Comparison of ENCODE assay signal across 9 cellular contexts in the genomic region with DNA sequence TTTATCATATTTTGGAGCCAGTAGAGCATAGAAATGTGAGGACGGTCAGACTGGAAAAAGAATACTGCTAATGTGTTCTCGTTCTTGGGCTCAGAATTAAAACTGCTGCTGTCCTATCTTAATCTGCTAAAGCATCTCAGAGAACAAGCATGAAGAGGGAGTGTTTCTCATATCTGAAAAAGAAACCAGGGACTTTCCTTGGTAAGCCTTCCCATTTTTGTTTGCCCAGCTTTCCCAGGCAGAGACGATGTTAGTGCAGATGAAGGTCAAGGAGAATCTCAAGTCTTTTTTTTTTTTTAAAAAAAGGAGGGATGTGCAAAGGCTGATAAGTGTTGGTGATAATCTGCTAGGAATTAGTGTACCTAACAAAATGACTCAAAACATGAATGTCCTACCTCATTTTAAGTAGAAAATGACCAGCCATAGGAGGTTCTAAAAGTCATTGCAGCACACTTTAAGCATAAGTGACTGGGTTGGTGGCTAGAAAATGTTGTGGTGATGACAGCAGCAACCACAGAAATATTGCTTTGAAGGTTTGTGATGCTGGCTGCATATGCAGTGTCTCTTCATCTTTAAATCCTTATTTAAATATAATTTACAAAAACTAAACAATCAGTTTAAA. TPM values are rescaled to one million over a fixed set of nuclear protein-coding genes. Genes with fewer than 3 reads are reported as not detected.
DNase-seq lines count a peak whose midpoint lies in the region; ATAC-seq and TF ChIP-seq lines count a peak whose summit lies in the region.
"Had no signal": no experiment of that assay in that cellular context is flagged by ENCODE, and none has a peak within 500 bp of the region (broad histone marks: within the 10 kb centered on the region; RNA-seq: fewer than 3 reads in every experiment).

No MANE protein-coding gene starts in this region.

- peaks cover 82% of the 10 kb centered on the region for H3K4me1 Mint-ChIP-seq in activated T-helper 1 cell treated with anti-CD3 and anti-CD28 coated beads, Interleukin-12 subunit alpha, Interleukin-12 subunit beta, Interleukin-2, Interleukin-4 antibody, amounts not matched to agents 30 ng/mL and 10 ng/mL and 1 ng/mL, durations not matched to agents 14 hours and 24 hours and 36 hours (ENCODE audit: low read depth)
- H3K4me1 Mint-ChIP-seq in CD4-positive, alpha-beta T cell (ENCODE audit: low read depth): peaks cover 30% of the 10 kb centered on the region
- peaks cover 24% of the 10 kb centered on the region for H3K4me1 Mint-ChIP-seq in CD8-positive, alpha-beta T cell (ENCODE audit: low read depth)

- H3K9me3 ChIP-seq in CD4-positive, alpha-beta T cell (ENCODE audit: control insufficient read depth, low read length): no peaks in the 10 kb centered on the region
- no peaks in the 10 kb centered on the region for H3K9me3 ChIP-seq in CD8-positive, alpha-beta T cell (ENCODE audit: low read length)

- peak overlapping the region; percentile 53 for H3K4me3 Mint-ChIP-seq in activated T-helper 1 cell treated with anti-CD3 and anti-CD28 coated beads, Interleukin-12 subunit alpha, Interleukin-12 subunit beta, Interleukin-2, Interleukin-4 antibody, amounts not matched to agents 30 ng/mL and 10 ng/mL and 1 ng/mL, durations not matched to agents 14 hours and 24 hours and 36 hours
- no peak overlapping the region for H3K4me3 Mint-ChIP-seq in CD4-positive, alpha-beta T cell
- H3K4me3 Mint-ChIP-seq in CD8-positive, alpha-beta T cell: no peak overlapping the region

- DNase-seq in activated T-helper 1 cell treated with anti-CD3 and anti-CD28 coated beads, Interleukin-12 subunit alpha, Interleukin-12 subunit beta, Interleukin-2, Interleukin-4 antibody, amounts not matched to agents 30 ng/mL and 10 ng/mL and 1 ng/mL, durations not matched to agents 14 hours and 24 hours and 36 hours (ENCODE audit: low spot score): peak; percentile 22
- no peak for DNase-seq in retinal pigment epithelial cell (ENCODE audit: low read depth)
- no peak for DNase-seq in CD4-positive, alpha-beta T cell
- no peak for DNase-seq in CD8-positive, alpha-beta T cell
- no peak for DNase-seq in SKM-1 treated with dmso at 0.1 percent for 144 hours (lab: John Stamatoyannopoulos, UW; ENCODE audit: unreplicated experiment)
- DNase-seq in NCI-H2029 treated with DMSO at 0.1 percent for 48 hours (lab: John Stamatoyannopoulos, UW): no peak

- peaks cover 23% of the 10 kb centered on the region for H3K36me3 Mint-ChIP-seq in activated T-helper 1 cell treated with anti-CD3 and anti-CD28 coated beads, Interleukin-12 subunit alpha, Interleukin-12 subunit beta, Interleukin-2, Interleukin-4 antibody, amounts not matched to agents 30 ng/mL and 10 ng/mL and 1 ng/mL, durations not matched to agents 14 hours and 24 hours and 36 hours (ENCODE audit: low read depth)
- no peaks in the 10 kb centered on the region for H3K36me3 Mint-ChIP-seq in CD4-positive, alpha-beta T cell (ENCODE audit: low read depth)
- H3K36me3 Mint-ChIP-seq in CD8-positive, alpha-beta T cell: no peaks in the 10 kb centered on the region

- peaks cover 13% of the 10 kb centered on the region for H3K4me1 ChIP-seq in CD8-positive, alpha-beta T cell (ENCODE audit: insufficient read depth, low read length)

- H3K27ac ChIP-seq in CD4-positive, alpha-beta T cell (ENCODE audit: low read depth, low read length): no peak overlapping the region
- no peak overlapping the region for H3K27ac ChIP-seq in CD8-positive, alpha-beta T cell (ENCODE audit: low read depth, low read length)

- intact Hi-C loops in activated T-helper 1 cell treated with anti-CD3 and anti-CD28 coated beads, Interleukin-12 subunit alpha, Interleukin-12 subunit beta, Interleukin-2, Interleukin-4 antibody, amounts not matched to agents 30 ng/mL and 10 ng/mL and 1 ng/mL, durations not matched to agents 14 hours and 24 hours and 36 hours (cut with micrococcal nuclease): loop anchor here (1.0 to 10.0 kb wide), 2 partner anchors 16 to 1308 kb away; no protein-coding TSS in a partner anchor
- intact Hi-C loops in CD4-positive, alpha-beta T cell (cut with DNase I, micrococcal nuclease): loop anchor here in 1 of 2 experiments (5.0 kb wide), 1 partner anchor 55 kb away; a partner anchor contains a TSS
- intact Hi-C loops in CD8-positive, alpha-beta T cell (cut with DNase I, micrococcal nuclease): no loop called here

- POLR2A ChIA-PET in CD4-positive, alpha-beta T cell (lab: Charles Lee): interaction anchor here (1.4 kb wide), 1 partner anchor 11 kb away, joined by 3 read pairs; no protein-coding TSS in a partner anchor
- POLR2A ChIA-PET in CD8-positive, alpha-beta T cell (lab: Charles Lee): no interaction called here

- no peak for TF ChIP-seq CTCF in retinal pigment epithelial cell (conservative IDR thresholded peaks at IDR 0.05; ENCODE audit: low read depth, low read length)
- TF ChIP-seq CTCF in CD4-positive, alpha-beta T cell (IDR thresholded peaks at IDR 0.05): no peak
- TF ChIP-seq CTCF in CD8-positive, alpha-beta T cell (IDR thresholded peaks at IDR 0.05): no peak

- no peaks in the 10 kb centered on the region for H3K9me3 Mint-ChIP-seq in activated T-helper 1 cell treated with anti-CD3 and anti-CD28 coated beads, Interleukin-12 subunit alpha, Interleukin-12 subunit beta, Interleukin-2, Interleukin-4 antibody, amounts not matched to agents 30 ng/mL and 10 ng/mL and 1 ng/mL, durations not matched to agents 14 hours and 24 hours and 36 hours
- H3K9me3 Mint-ChIP-seq in CD4-positive, alpha-beta T cell: no peaks in the 10 kb centered on the region
- H3K9me3 Mint-ChIP-seq in CD8-positive, alpha-beta T cell: no peaks in the 10 kb centered on the region

- H3K27me3 Mint-ChIP-seq in activated T-helper 1 cell treated with anti-CD3 and anti-CD28 coated beads, Interleukin-12 subunit alpha, Interleukin-12 subunit beta, Interleukin-2, Interleukin-4 antibody, amounts not matched to agents 30 ng/mL and 10 ng/mL and 1 ng/mL, durations not matched to agents 14 hours and 24 hours and 36 hours (ENCODE audit: insufficient read depth): peaks cover 6% of the 10 kb centered on the region
- H3K27me3 Mint-ChIP-seq in CD4-positive, alpha-beta T cell: no peaks in the 10 kb centered on the region
- peaks cover 3% of the 10 kb centered on the region for H3K27me3 Mint-ChIP-seq in CD8-positive, alpha-beta T cell (ENCODE audit: low read depth)

- CTCF ChIA-PET in CD4-positive, alpha-beta T cell (lab: Charles Lee): no interaction called here
- CTCF ChIA-PET in CD8-positive, alpha-beta T cell (lab: Charles Lee): no interaction called here

- no peaks in the 10 kb centered on the region for H3K27me3 ChIP-seq in CD4-positive, alpha-beta T cell (ENCODE audit: control insufficient read depth, insufficient read depth, low read length)
- H3K27me3 ChIP-seq in CD8-positive, alpha-beta T cell (ENCODE audit: insufficient read depth, low read length): no peaks in the 10 kb centered on the region

- ATAC-seq in GM18907 (IDR thresholded peaks at IDR 0.05; ENCODE audit: unreplicated experiment) (peak; percentile 69), HG02678 (IDR thresholded peaks at IDR 0.05; ENCODE audit: unreplicated experiment) (peak; percentile 47)
- ATAC-seq in CD4-positive, alpha-beta T cell (ENCODE audit: poor library complexity): no peak
- no peak for ATAC-seq in CD8-positive, alpha-beta T cell
- ATAC-seq: Panc1 had no signal

- peak overlapping the region; percentile 68 for H3K27ac Mint-ChIP-seq in activated T-helper 1 cell treated with anti-CD3 and anti-CD28 coated beads, Interleukin-12 subunit alpha, Interleukin-12 subunit beta, Interleukin-2, Interleukin-4 antibody, amounts not matched to agents 30 ng/mL and 10 ng/mL and 1 ng/mL, durations not matched to agents 14 hours and 24 hours and 36 hours
- no peak overlapping the region for H3K27ac Mint-ChIP-seq in CD4-positive, alpha-beta T cell
- H3K27ac Mint-ChIP-seq in CD8-positive, alpha-beta T cell: no peak overlapping the region

- H3K36me3 ChIP-seq in CD8-positive, alpha-beta T cell (ENCODE audit: insufficient read depth, low read length): no peaks in the 10 kb centered on the region

- peak overlapping the region; percentile 3 for H3K4me3 ChIP-seq in retinal pigment epithelial cell (ENCODE audit: low read length)
- no peak overlapping the region for H3K4me3 ChIP-seq in CD8-positive, alpha-beta T cell (ENCODE audit: low read depth, low read length)

RNA-seq across cellular contexts. Expression of a gene that starts 55.1 kb away (rescaled TPM):
- 108 and 121 TPM in 2 replicates for total RNA-seq in activated T-helper 1 cell treated with anti-CD3 and anti-CD28 coated beads, Interleukin-12 subunit alpha, Interleukin-12 subunit beta, Interleukin-2, Interleukin-4 antibody, amounts not matched to agents 30 ng/mL and 10 ng/mL and 1 ng/mL, durations not matched to agents 14 hours and 24 hours and 36 hours
- 10 to 100 TPM; 12.2 TPM for total RNA-seq in CD4-positive, alpha-beta T cell
- total RNA-seq in CD8-positive, alpha-beta T cell: 10 to 100 TPM in 1 of 2 experiments, 1 to 10 TPM in 1; 9.0 to 13.7 TPM

Comparison
In these comparisons a context has a peak if more than half of its experiments do, and no peak if none do; other contexts are left out.
1. ATAC-seq: peak in GM18907 (single experiment) and HG02678 (single experiment); none in CD4-positive, alpha-beta T cell (single experiment) and CD8-positive, alpha-beta T cell (single experiment).